Comparison of ENCODE assay signal across 8 cellular contexts in the genomic region with DNA sequence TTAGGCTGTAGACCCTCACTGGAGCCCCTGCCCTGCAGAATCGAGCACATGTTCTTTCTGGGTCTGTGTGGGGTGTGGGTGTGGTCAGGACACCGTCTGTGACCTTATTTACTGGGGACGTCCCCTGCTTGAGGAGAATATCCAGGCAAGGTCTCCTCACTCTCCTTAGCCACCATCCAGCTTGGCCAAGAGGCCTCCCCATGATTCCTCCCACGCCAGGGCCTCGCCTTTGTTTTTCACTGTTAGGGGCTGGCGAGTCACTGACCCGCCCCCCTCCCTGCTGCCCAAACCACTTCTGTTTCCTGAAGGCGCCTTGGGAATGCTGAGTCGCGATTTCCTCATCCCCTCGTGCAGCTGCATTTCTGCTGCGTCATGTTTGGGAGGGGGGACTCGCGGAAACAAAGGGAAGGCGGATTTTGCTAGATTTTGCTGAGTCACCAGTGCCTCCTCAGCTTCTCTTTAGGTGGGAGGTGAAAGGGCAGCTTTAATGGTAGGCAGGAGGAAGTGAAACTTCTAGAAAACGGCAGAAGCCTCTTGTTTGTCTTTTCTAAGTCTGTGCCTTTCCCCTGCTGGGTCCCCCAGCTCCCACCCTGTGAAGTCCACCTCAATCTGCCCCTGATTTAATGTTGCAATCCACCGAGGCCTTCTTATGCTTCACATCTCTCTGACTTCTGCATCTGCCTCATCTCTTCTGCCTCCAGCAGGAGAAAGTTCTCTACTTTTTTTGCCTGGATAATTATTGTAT. TPM values are rescaled to one million over a fixed set of nuclear protein-coding genes. Genes with fewer than 3 reads are reported as not detected.
DNase-seq lines count a peak whose midpoint lies in the region; ATAC-seq and TF ChIP-seq lines count a peak whose summit lies in the region.

No MANE protein-coding gene starts in this region.

- TF ChIP-seq CTCF in HL-60 (IDR thresholded peaks at IDR 0.05; ENCODE audit: insufficient read depth, low read length), result no peak
- TF ChIP-seq CTCF in astrocyte of the cerebellum (IDR thresholded peaks at IDR 0.05; ENCODE audit: low read depth, low read length, missing control alignments), result no peak

- H3K9me3 ChIP-seq in right cardiac atrium (ENCODE audit: control insufficient read depth, low read length), result no peaks in the 10 kb centered on the region

- no peak overlapping the region for H3K4me3 ChIP-seq in HL-60 (replicated peaks; ENCODE audit: insufficient read depth, low read length)
- H3K4me3 ChIP-seq in astrocyte of the cerebellum (ENCODE audit: low read depth, low read length), result no peak overlapping the region
- H3K4me3 ChIP-seq in right cardiac atrium (ENCODE audit: low read length), result no peak overlapping the region

- H3K4me1 ChIP-seq in right cardiac atrium (ENCODE audit: control insufficient read depth, insufficient read depth, low read length), result peaks cover 2% of the 10 kb centered on the region

- intact Hi-C loops in right cardiac atrium (cut with DNase I) (no loop called here), posterior cingulate gyrus (cut with DNase I) (no loop called here)

- H3K27ac ChIP-seq in HL-60 (replicated peaks), result peak overlapping the region; percentile 35
- peak overlapping the region; percentile 54 for H3K27ac ChIP-seq in right cardiac atrium (ENCODE audit: low read length)

- in situ Hi-C loops in astrocyte of the cerebellum (cut with HindIII; ENCODE audit: low sequenced_read_pairs), result no loop called here

- peak; percentile 96 for DNase-seq in COLO829 (ENCODE audit: low spot score)
- peak; percentile 96 to 100 for DNase-seq in HL-60 (ENCODE audit: low read depth in 1 of 2, low spot score in 1 of 2)
- DNase-seq in astrocyte of the cerebellum (ENCODE audit: low read depth), result peak; percentile 95
- peak; percentile 93 to 96 (median 95) for DNase-seq in right cardiac atrium
- DNase-seq in posterior cingulate gyrus, result peak; percentile 50 to 93 (median 76)
- DNase-seq in DMS114 treated with DMSO at 0.1 percent for 48 hours (lab: John Stamatoyannopoulos, UW; ENCODE audit: unreplicated experiment), result no peak

- no peaks in the 10 kb centered on the region for H3K27me3 ChIP-seq in HL-60 (ENCODE audit: insufficient read depth, poor library complexity, severe bottlenecking)
- no peaks in the 10 kb centered on the region for H3K27me3 ChIP-seq in right cardiac atrium (ENCODE audit: control insufficient read depth, insufficient read depth)

- ATAC-seq in GM19351 (IDR thresholded peaks at IDR 0.05; ENCODE audit: unreplicated experiment) (peak; percentile 61), right cardiac atrium (peak; percentile 55 to 67)

- 18% methylated on average over 17 of the region's 17 CpGs for WGBS in right cardiac atrium

TF ChIP-seq in PFSK-1, 5 proteins besides CTCF, POLR2A, EP300 and RAD21:
- TF ChIP-seq POLR2AphosphoS5 (IDR thresholded peaks at IDR 0.05; ENCODE audit: low read depth, low read length) (no peak), SIN3A (IDR thresholded peaks at IDR 0.05; ENCODE audit: borderline replicate concordance, insufficient read depth, low read length) (peak; percentile 82; the same call in 1 of the 2 replicates)

RNA-seq across cellular contexts. Expression of gene HMOX1, which starts 4.0 kb away (rescaled TPM):
- polyA plus RNA-seq in PFSK-1 (2012; ENCODE audit: insufficient read length, low read depth), result 29.3 TPM
- total RNA-seq in right cardiac atrium, result 10 to 100 TPM in 2 of 4 donors, 1 to 10 TPM in 2; 6.2 to 10.8 (median 9.6) TPM
- polyA plus RNA-seq in right cardiac atrium, result 6.1 TPM

RNA-seq across cellular contexts. Expression of gene MCM5, which starts 23.0 kb away (rescaled TPM):
- 98.8 TPM for polyA plus RNA-seq in PFSK-1 (2012; ENCODE audit: insufficient read length, low read depth)
- total RNA-seq in right cardiac atrium, result 10 to 100 TPM in 2 of 4 donors, 1 to 10 TPM in 2; 7.4 to 15.8 (median 11.0) TPM
- polyA plus RNA-seq in right cardiac atrium, result 7.3 TPM
